In the genomic region with DNA sequence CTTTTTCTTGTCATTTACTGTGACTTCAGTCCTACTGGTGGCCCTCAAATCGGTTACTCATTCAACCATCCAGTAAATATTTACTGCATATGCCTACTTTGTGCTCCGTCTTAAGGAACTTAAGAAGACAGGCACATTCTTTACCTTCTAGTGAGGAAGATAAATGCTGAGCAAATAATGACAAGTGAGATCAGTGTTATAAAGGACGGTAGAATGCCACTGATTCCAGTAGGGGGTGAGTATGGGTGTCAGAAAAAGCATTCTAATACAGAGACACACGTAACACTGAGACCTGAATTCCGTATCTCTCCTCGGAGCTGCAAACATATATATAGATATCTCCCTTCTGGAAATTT, we compare ENCODE assay signal across 7 cellular contexts. TPM values are rescaled to one million over a fixed set of nuclear protein-coding genes. Genes with fewer than 3 reads are reported as not detected.
DNase-seq lines count a peak whose midpoint lies in the region; ATAC-seq and TF ChIP-seq lines count a peak whose summit lies in the region.

No MANE protein-coding gene starts in this region.

- WGBS in H9 (ENCODE audit: extremely low coverage, insufficient read length, low lambda C conversion rate) = no CpG with 5 or more reads among the region's 6 CpGs

- H2BK5ac ChIP-seq in H9 (ENCODE audit: insufficient read length, low read length) = no peak overlapping the region

- no peak overlapping the region for H3K14ac ChIP-seq in H9 (ENCODE audit: insufficient read depth, low read length)

- H3K23me2 ChIP-seq in H9 (ENCODE audit: insufficient read length, low read depth, low read length, poor library complexity, severe bottlenecking) = peaks cover 19% of the 10 kb centered on the region

- H4K91ac ChIP-seq in H9 (ENCODE audit: insufficient read length, low read depth, low read length) = no peak overlapping the region

- H3K79me1 ChIP-seq in H9 (ENCODE audit: insufficient read depth, low read depth, low read length, poor library complexity, severe bottlenecking) = no peaks in the 10 kb centered on the region

- H3K9me3 ChIP-seq in H9 (ENCODE audit: control insufficient read depth, low read depth, low read length) (no peaks in the 10 kb centered on the region), SJSA1 (replicated peaks) (no peaks in the 10 kb centered on the region)

- no peak overlapping the region for H4K5ac ChIP-seq in H9 (ENCODE audit: insufficient read length, low read depth, low read length)

- no peaks in the 10 kb centered on the region for H3K9me3 Mint-ChIP-seq in H9

- H3K4ac ChIP-seq in H9 (ENCODE audit: low read depth, low read length) = no peak overlapping the region

- no peak overlapping the region for H2AFZ ChIP-seq in H9 (ENCODE audit: low read length)

- H3K36me3 ChIP-seq in SJSA1 = peaks cover 7% of the 10 kb centered on the region; the same call in 1 of the 2 replicates

- TF ChIP-seq CTCF in H9 (conservative IDR thresholded peaks at IDR 0.05) (no peak), fibroblast of mammary gland (conservative IDR thresholded peaks at IDR 0.05; ENCODE audit: control insufficient read depth, insufficient read depth, low read depth, low read length) (no peak)

- H3K27me3 ChIP-seq in H9 (ENCODE audit: insufficient read depth, low read length) = no peaks in the 10 kb centered on the region; the same call in 1 of the 2 replicates
- H3K27me3 ChIP-seq in SJSA1 (replicated peaks) = no peaks in the 10 kb centered on the region

- H2BK120ac ChIP-seq in H9 (ENCODE audit: low read depth, low read length, poor library complexity, severe bottlenecking) = no peak overlapping the region

- H2BK20ac ChIP-seq in H9 (ENCODE audit: low read depth, low read length, poor library complexity, severe bottlenecking) = no peak overlapping the region

- H3K4me3 ChIP-seq in SJSA1 (peak overlapping the region; percentile 59), fibroblast of mammary gland (ENCODE audit: control insufficient read depth, low read depth, low read length) (peak overlapping the region; percentile 81), skin epidermis (peak overlapping the region in 6 of 7 experiments; percentile 59 to 88 (median 78))

- H3K4me3 Mint-ChIP-seq in H9 = peak overlapping the region; percentile 97 to 99

- no peak overlapping the region for H2BK15ac ChIP-seq in H9 (ENCODE audit: low read depth, low read length)

- H3K4me1 ChIP-seq in H9 (ENCODE audit: insufficient read depth, low read length) (no peaks in the 10 kb centered on the region), SJSA1 (replicated peaks) (0 out of 2 replicates have a peak, but pooled peaks cover 5% of the 10 kb centered on the region)

- H3K27ac ChIP-seq in H9 (ENCODE audit: insufficient read length, low read depth, low read length) (no peak overlapping the region), SJSA1 (no peak overlapping the region), skin epidermis (peak overlapping the region in 12 of 21 experiments; percentile 73 to 97 (median 92))

- DNase-seq in H9 (no peak), SJSA1 (ENCODE audit: low read depth in 1 of 2, low spot score in 2 of 2) (no peak), fibroblast of mammary gland (ENCODE audit: low read depth) (no peak), dermis blood vessel endothelial cell (no peak), DMS153 (lab: John Stamatoyannopoulos, UW) (no peak)

- H3K27ac Mint-ChIP-seq in H9 = no peak overlapping the region

- no peak overlapping the region for H3T11ph ChIP-seq in H9 (ENCODE audit: low read length)

- peak overlapping the region; percentile 91 for H3K4me2 ChIP-seq in H9 (ENCODE audit: insufficient read depth, insufficient read length, low read length)

- peaks cover 3 to 26% (median 22%) of the 10 kb centered on the region in 3 experiments; a peak in 5 of 7 replicates for H3K36me3 Mint-ChIP-seq in H9 (ENCODE audit: insufficient read depth in 1 of 3, low read depth in 3 of 3)

- no peak overlapping the region for H2AK5ac ChIP-seq in H9 (ENCODE audit: insufficient read length, low read length)

- H3K56ac ChIP-seq in H9 (ENCODE audit: insufficient read length, low read depth, low read length) = no peak overlapping the region

- no peak overlapping the region for H2BK12ac ChIP-seq in H9 (ENCODE audit: insufficient read length, low read depth, low read length)

- H4K20me1 ChIP-seq in H9 (ENCODE audit: control insufficient read depth, insufficient read depth, insufficient read length) = no peaks in the 10 kb centered on the region

- no peak overlapping the region for H3K18ac ChIP-seq in H9 (ENCODE audit: insufficient read length, low read depth, low read length)

- H3K27me3 Mint-ChIP-seq in H9 (ENCODE audit: low read depth) = peaks cover 2% of the 10 kb centered on the region

- no peak overlapping the region for H3K9ac ChIP-seq in H9 (ENCODE audit: extremely low read depth, insufficient read length, low read length)

- H4K8ac ChIP-seq in H9 (replicated peaks; ENCODE audit: insufficient read length, low read depth, low read length) = no peak overlapping the region

- no peak overlapping the region for H3K23ac ChIP-seq in H9 (ENCODE audit: insufficient read length, low read depth, low read length)

- ATAC-seq in GM19452 (IDR thresholded peaks at IDR 0.05; ENCODE audit: unreplicated experiment) = no peak

- H3K79me2 ChIP-seq in H9 (ENCODE audit: insufficient read depth, low read length) = peaks cover 7% of the 10 kb centered on the region; the same call in 1 of the 2 replicates

- peaks cover 13% of the 10 kb centered on the region in 2 experiments for H3K4me1 Mint-ChIP-seq in H9

RNA-seq across cellular contexts. Expression of gene ANKRD42, which starts 1.6 kb away (rescaled TPM):
- total RNA-seq in H9 (2021) (4.9 and 5.1 TPM in 2 replicates), dermis blood vessel endothelial cell (2.3 and 3.9 TPM in 2 replicates)
- 1.3 and 3.5 TPM in 2 replicates for total RNA-seq in SJSA1 (2014; rRNA removed; shearing (Covaris generic))

RNA-seq across cellular contexts. Expression of gene PCF11, which starts 38.2 kb away (rescaled TPM):
- total RNA-seq in H9 (2021) (47.4 and 50.9 TPM in 2 replicates), dermis blood vessel endothelial cell (43.7 and 44.4 TPM in 2 replicates)
- total RNA-seq in SJSA1 (2014; rRNA removed; shearing (Covaris generic)) = 25.2 and 32.2 TPM in 2 replicates

Comparison
In these comparisons a context has a peak if more than half of its experiments do, and no peak if none do; other contexts are left out.
1. H3K27ac ChIP-seq: peak in skin epidermis (12 of 21); none in H9 (single experiment) and SJSA1 (single experiment).
2. Peak in every context shown above with its lines, with median percentiles within 50 percentile points of each other: H3K4me3 ChIP-seq.